In the genomic region with DNA sequence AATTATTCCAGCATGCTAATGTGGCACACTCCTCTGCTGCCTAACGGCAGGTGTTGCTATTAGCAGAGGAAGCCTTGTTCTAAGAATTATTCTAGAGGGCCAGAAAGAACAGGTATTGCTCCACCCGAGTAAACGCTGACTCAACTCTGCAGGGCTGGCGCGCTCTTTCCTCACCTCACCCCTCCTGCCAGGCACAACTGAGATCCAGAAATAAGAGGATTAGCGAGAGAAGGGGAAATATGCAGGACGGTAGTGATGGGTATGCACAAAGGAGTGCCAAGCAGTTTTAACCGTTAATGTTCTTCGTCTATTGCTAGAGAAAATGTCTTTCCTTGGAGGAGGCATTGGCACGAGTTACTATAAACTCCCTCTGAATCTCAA, we compare ENCODE assay signal across 8 cellular contexts. TPM values are rescaled to one million over a fixed set of nuclear protein-coding genes. Genes with fewer than 3 reads are reported as not detected.
DNase-seq lines count a peak whose midpoint lies in the region; ATAC-seq and TF ChIP-seq lines count a peak whose summit lies in the region.

No MANE protein-coding gene starts in this region.

- no peak overlapping the region for H3K9ac ChIP-seq in SK-N-SH

- H3K4me2 ChIP-seq in SK-N-SH, result peak overlapping the region; percentile 77

- H3K27ac Mint-ChIP-seq in brain, result peak overlapping the region in 2 of 5 experiments; percentile 31 to 67
- H3K27ac Mint-ChIP-seq in memory B cell, result no peak overlapping the region

- H3K36me3 Mint-ChIP-seq in brain (no peaks in the 10 kb centered on the region), memory B cell (no peaks in the 10 kb centered on the region)

- no peaks in the 10 kb centered on the region for H3F3A ChIP-seq in SK-N-SH (replicated peaks; ENCODE audit: insufficient read depth)

- no peak for TF ChIP-seq EP300 in SK-N-SH (IDR thresholded peaks at IDR 0.05; ENCODE audit: borderline replicate concordance in 1 of 2, low read depth in 1 of 2, low read length in 1 of 2)

- 2% methylated on average over 10 of the region's 10 CpGs for WGBS in SK-N-SH (ENCODE audit: low lambda C conversion rate)

- H3K4me3 ChIP-seq in SK-N-SH (ENCODE audit: low read depth in 2 of 2, low read length in 1 of 2) (peak overlapping the region; percentile 45 to 46; a peak in 3 of 4 replicates), NB4 (ENCODE audit: low read depth, low read length) (no peak overlapping the region), uterus (peak overlapping the region; percentile 23 to 31)

- ATAC-seq in SK-N-SH treated with all-trans-retinoic acid at 6 μM for 48 hours (no peak; the same call in 1 of the 3 replicates), memory B cell (ENCODE audit: low read depth) (peak; percentile 53), GM19455 (IDR thresholded peaks at IDR 0.05; ENCODE audit: unreplicated experiment) (no peak)

- H3K9me3 ChIP-seq in SK-N-SH (no peaks in the 10 kb centered on the region), uterus (no peaks in the 10 kb centered on the region)

- POLR2A ChIA-PET in SK-N-SH (lab: Yijun Ruan, JAX), result no interaction called here

- peak overlapping the region; percentile 69; the same call in 1 of the 2 replicates for H2AFZ ChIP-seq in SK-N-SH (ENCODE audit: low read depth)

- peaks cover 35% of the 10 kb centered on the region for H3K27me3 ChIP-seq in SK-N-SH (ENCODE audit: insufficient read depth)
- H3K27me3 ChIP-seq in uterus, result no peaks in the 10 kb centered on the region

- H3K4me1 ChIP-seq in SK-N-SH (ENCODE audit: control insufficient read depth in 1 of 2, insufficient read depth in 2 of 2, low read depth in 1 of 2, low read length in 1 of 2) (peaks cover 0 to 13% of the 10 kb centered on the region in 2 experiments; a peak in 1 of 4 replicates), uterus (peaks cover 0 to 11% of the 10 kb centered on the region in 2 donors)

- H3K4me1 Mint-ChIP-seq in brain (peaks cover 14% of the 10 kb centered on the region), memory B cell (peaks cover 8% of the 10 kb centered on the region)

- no peaks in the 10 kb centered on the region for H3K36me3 ChIP-seq in SK-N-SH (replicated peaks in 1 of 2; ENCODE audit: control insufficient read depth in 1 of 2, insufficient read depth in 2 of 2, low read length in 1 of 2)
- H3K36me3 ChIP-seq in uterus, result no peaks in the 10 kb centered on the region

- DNase-seq in SK-N-SH, result peak; percentile 34
- peak; percentile 14 for DNase-seq in NB4 (ENCODE audit: low read depth)
- DNase-seq in memory B cell (ENCODE audit: low spot score in 2 of 2), result no peak
- no peak for DNase-seq in uterus
- DNase-seq in T-helper 9 cell, result no peak

- H3K9me3 Mint-ChIP-seq in brain (no peaks in the 10 kb centered on the region), memory B cell (no peaks in the 10 kb centered on the region)

- no peak for TF ChIP-seq RAD21 in SK-N-SH (IDR thresholded peaks at IDR 0.05; ENCODE audit: low read length)

- intact Hi-C loops in uterus (cut with DNase I; ENCODE audit: low total_unique reads), result no loop called here

- TF ChIP-seq POLR2A in NB4 (IDR thresholded peaks at IDR 0.05; ENCODE audit: extremely low read depth, insufficient read length) (no peak), uterus (IDR thresholded peaks at IDR 0.05) (no peak)

- H3K27me3 Mint-ChIP-seq in brain, result peaks cover 71% of the 10 kb centered on the region
- H3K27me3 Mint-ChIP-seq in memory B cell, result peaks cover 9% of the 10 kb centered on the region

- H3K4me3 Mint-ChIP-seq in brain (peak overlapping the region; percentile 83 to 89 (median 87)), memory B cell (peak overlapping the region; percentile 88)

- CTCF ChIA-PET in SK-N-SH (lab: Yijun Ruan, JAX), result interaction anchor here (1.3 to 2.7 kb wide), 3 partner anchors 45 to 54 kb away, joined by 3 to 14 read pairs (median 10); no protein-coding TSS in a partner anchor

- no peaks in the 10 kb centered on the region for H3K9me2 ChIP-seq in SK-N-SH

- TF ChIP-seq CTCF in SK-N-SH (IDR thresholded peaks at IDR 0.05) (no peak), NB4 (IDR thresholded peaks at IDR 0.05; ENCODE audit: low read depth, low read length) (no peak), brain (conservative IDR thresholded peaks at IDR 0.05) (no peak), uterus (IDR thresholded peaks at IDR 0.05) (no peak)

- no peaks in the 10 kb centered on the region for H3K79me2 ChIP-seq in SK-N-SH (ENCODE audit: insufficient read depth)

- H3K27ac ChIP-seq in SK-N-SH (ENCODE audit: low read depth in 2 of 2, low read length in 1 of 2) (no peak overlapping the region), uterus (no peak overlapping the region)

- H4K20me1 ChIP-seq in SK-N-SH (ENCODE audit: insufficient read depth), result no peaks in the 10 kb centered on the region

TF ChIP-seq in SK-N-SH, 30 proteins besides CTCF, POLR2A, EP300 and RAD21 (continues in another document):
- TF ChIP-seq POLR2AphosphoS5 (IDR thresholded peaks at IDR 0.05; ENCODE audit: low read depth, low read length) (no peak), EZH2phosphoT487 (IDR thresholded peaks at IDR 0.05; ENCODE audit: borderline replicate concordance, low read depth) (no peak), NRF1 (IDR thresholded peaks at IDR 0.05; ENCODE audit: low read depth, low read length) (no peak), MXI1 (IDR thresholded peaks at IDR 0.05; ENCODE audit: low read depth, low read length) (no peak), GATA2 (CRISPR knock-in tag; IDR thresholded peaks at IDR 0.05) (no peak), NFIC (IDR thresholded peaks at IDR 0.05; ENCODE audit: borderline replicate concordance) (no peak), FOSL2 (IDR thresholded peaks at IDR 0.05; ENCODE audit: borderline replicate concordance, low read depth) (no peak), TEAD4 (IDR thresholded peaks at IDR 0.05; ENCODE audit: borderline replicate concordance, insufficient read depth) (no peak), TCF12 (IDR thresholded peaks at IDR 0.05) (no peak), SIN3A (IDR thresholded peaks at IDR 0.05; ENCODE audit: borderline replicate concordance, low read depth, low read length) (no peak), SMC3 (IDR thresholded peaks at IDR 0.05; ENCODE audit: low read depth, low read length) (no peak)
- TF ChIP-seq, protein P1, sequence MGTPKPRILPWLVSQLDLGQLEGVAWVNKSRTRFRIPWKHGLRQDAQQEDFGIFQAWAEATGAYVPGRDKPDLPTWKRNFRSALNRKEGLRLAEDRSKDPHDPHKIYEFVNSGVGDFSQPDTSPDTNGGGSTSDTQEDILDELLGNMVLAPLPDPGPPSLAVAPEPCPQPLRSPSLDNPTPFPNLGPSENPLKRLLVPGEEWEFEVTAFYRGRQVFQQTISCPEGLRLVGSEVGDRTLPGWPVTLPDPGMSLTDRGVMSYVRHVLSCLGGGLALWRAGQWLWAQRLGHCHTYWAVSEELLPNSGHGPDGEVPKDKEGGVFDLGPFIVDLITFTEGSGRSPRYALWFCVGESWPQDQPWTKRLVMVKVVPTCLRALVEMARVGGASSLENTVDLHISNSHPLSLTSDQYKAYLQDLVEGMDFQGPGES (IDR thresholded peaks at IDR 0.05; ENCODE audit: low read depth, low read length), result no peak

TF ChIP-seq in SK-N-SH treated with all-trans-retinoic acid at 6 μM for 48 hours, 23 proteins besides CTCF, POLR2A, EP300 and RAD21 (continues in another document):
- TF ChIP-seq ZNF8 (CRISPR knock-in tag; IDR thresholded peaks at IDR 0.05), result no peak
- TF ChIP-seq GLIS3 (CRISPR knock-in tag; IDR thresholded peaks at IDR 0.05), result no peak
- TF ChIP-seq, protein P2, sequence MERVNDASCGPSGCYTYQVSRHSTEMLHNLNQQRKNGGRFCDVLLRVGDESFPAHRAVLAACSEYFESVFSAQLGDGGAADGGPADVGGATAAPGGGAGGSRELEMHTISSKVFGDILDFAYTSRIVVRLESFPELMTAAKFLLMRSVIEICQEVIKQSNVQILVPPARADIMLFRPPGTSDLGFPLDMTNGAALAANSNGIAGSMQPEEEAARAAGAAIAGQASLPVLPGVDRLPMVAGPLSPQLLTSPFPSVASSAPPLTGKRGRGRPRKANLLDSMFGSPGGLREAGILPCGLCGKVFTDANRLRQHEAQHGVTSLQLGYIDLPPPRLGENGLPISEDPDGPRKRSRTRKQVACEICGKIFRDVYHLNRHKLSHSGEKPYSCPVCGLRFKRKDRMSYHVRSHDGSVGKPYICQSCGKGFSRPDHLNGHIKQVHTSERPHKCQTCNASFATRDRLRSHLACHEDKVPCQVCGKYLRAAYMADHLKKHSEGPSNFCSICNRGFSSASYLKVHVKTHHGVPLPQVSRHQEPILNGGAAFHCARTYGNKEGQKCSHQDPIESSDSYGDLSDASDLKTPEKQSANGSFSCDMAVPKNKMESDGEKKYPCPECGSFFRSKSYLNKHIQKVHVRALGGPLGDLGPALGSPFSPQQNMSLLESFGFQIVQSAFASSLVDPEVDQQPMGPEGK (CRISPR knock-in tag; IDR thresholded peaks at IDR 0.05; ENCODE audit: borderline replicate concordance), result no peak
- no peak for TF ChIP-seq ZC3H10 (CRISPR knock-in tag; IDR thresholded peaks at IDR 0.05)
- no peak for TF ChIP-seq RARB (CRISPR knock-in tag; IDR thresholded peaks at IDR 0.05)
- TF ChIP-seq, protein P3, sequence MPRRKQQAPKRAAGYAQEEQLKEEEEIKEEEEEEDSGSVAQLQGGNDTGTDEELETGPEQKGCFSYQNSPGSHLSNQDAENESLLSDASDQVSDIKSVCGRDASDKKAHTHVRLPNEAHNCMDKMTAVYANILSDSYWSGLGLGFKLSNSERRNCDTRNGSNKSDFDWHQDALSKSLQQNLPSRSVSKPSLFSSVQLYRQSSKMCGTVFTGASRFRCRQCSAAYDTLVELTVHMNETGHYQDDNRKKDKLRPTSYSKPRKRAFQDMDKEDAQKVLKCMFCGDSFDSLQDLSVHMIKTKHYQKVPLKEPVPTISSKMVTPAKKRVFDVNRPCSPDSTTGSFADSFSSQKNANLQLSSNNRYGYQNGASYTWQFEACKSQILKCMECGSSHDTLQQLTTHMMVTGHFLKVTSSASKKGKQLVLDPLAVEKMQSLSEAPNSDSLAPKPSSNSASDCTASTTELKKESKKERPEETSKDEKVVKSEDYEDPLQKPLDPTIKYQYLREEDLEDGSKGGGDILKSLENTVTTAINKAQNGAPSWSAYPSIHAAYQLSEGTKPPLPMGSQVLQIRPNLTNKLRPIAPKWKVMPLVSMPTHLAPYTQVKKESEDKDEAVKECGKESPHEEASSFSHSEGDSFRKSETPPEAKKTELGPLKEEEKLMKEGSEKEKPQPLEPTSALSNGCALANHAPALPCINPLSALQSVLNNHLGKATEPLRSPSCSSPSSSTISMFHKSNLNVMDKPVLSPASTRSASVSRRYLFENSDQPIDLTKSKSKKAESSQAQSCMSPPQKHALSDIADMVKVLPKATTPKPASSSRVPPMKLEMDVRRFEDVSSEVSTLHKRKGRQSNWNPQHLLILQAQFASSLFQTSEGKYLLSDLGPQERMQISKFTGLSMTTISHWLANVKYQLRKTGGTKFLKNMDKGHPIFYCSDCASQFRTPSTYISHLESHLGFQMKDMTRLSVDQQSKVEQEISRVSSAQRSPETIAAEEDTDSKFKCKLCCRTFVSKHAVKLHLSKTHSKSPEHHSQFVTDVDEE (CRISPR knock-in tag; IDR thresholded peaks at IDR 0.05), result no peak

RNA-seq across cellular contexts. Expression of a gene that starts 0.4 kb away (rescaled TPM):
- polyA plus RNA-seq in SK-N-SH (2012; rRNA removed) (0.02 TPM in 2 replicates), brain (ENCODE audit: insufficient read depth, low read depth, low replicate concordance) (2.5 TPM)
- 0.03 TPM in 2 replicates for polyA plus RNA-seq in SK-N-SH (2012; cell fraction: cytosol; rRNA removed)
- polyA plus RNA-seq in SK-N-SH (2012; cell fraction: nucleus; rRNA removed), result 0.01 and 0.02 TPM in 2 replicates
- total RNA-seq in uterus, result 1 to 10 TPM in 3 of 4 donors, under 1 TPM in 1; under 0.01 to 6.5 (median 2.4) TPM

Comparison
In these comparisons a context has a peak if more than half of its experiments do, and no peak if none do; other contexts are left out.
1. DNase-seq: peak in SK-N-SH (single experiment) and NB4 (single experiment); none in memory B cell (0 of 2), uterus (0 of 2) and T-helper 9 cell (single experiment).